In the genomic region with DNA sequence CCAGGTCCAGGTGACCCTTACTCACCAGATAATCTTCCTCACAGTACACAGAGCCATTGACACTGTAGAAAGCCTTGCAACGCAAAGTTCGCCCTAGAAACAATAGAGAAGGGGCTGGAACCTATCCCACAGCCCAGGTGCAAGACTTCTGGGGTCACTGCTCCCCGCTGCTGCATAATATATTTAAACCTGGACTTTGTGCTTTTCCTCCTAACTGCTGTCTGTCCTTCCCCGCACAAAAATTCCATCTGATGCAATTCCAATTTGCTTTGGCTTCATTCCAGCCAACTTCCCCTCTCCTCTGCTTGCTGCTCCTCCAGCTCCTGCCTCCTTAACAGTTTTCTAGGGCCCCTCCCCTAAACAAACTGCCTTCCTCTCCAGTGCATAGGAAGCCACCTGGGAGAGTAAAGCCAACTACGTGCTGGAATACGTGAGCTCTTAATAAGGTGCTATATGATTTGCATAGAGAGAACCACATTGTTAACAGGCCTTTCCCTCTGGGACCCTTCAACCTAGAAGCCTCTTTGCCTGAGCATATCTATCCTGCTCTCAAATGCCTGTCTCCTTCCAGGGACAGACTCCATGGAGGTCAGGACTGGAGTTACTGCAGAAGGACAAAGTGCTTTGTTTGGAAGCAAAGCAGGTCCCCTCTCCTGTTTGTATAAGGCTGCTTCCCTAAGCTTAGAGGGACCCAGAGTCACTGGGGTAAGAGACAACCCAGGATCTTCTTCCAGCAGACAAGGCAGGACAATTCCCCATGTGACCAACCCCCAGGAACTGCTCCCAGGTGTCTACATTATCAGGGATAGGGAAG, we compare ENCODE assay signal across 6 cellular contexts. TPM values are rescaled to one million over a fixed set of nuclear protein-coding genes. Genes with fewer than 3 reads are reported as not detected.
DNase-seq lines count a peak whose midpoint lies in the region; ATAC-seq and TF ChIP-seq lines count a peak whose summit lies in the region.

No MANE protein-coding gene starts in this region.

- no peaks in the 10 kb centered on the region for H3K9me3 Mint-ChIP-seq in brain

- H3K9me3 ChIP-seq in HUES48 (ENCODE audit: control insufficient read depth, insufficient read depth, low read length): no peaks in the 10 kb centered on the region
- H3K9me3 ChIP-seq in neuron (ENCODE audit: low read length): no peaks in the 10 kb centered on the region

- H3K27me3 ChIP-seq in HUES48 (ENCODE audit: control insufficient read depth, insufficient read depth, low read length) (peaks cover 8% of the 10 kb centered on the region; the same call in 1 of the 2 replicates), neuron (ENCODE audit: insufficient read depth, low read length) (no peaks in the 10 kb centered on the region)

- H3K27me3 Mint-ChIP-seq in brain: peaks cover 17% of the 10 kb centered on the region

- H3K9ac ChIP-seq in HUES48 (ENCODE audit: low read depth, low read length): peak overlapping the region; percentile 27

- peak overlapping the region; percentile 92 for H3K27ac ChIP-seq in HUES48 (ENCODE audit: low read depth, low read length)

- H3K4me1 ChIP-seq in HUES48 (ENCODE audit: control insufficient read depth, insufficient read depth, low read length) (peaks cover 40% of the 10 kb centered on the region), neuron (ENCODE audit: insufficient read depth, low read length) (peaks cover 47% of the 10 kb centered on the region)

- H3K4me3 ChIP-seq in HUES48 (ENCODE audit: low read depth, low read length) (peak overlapping the region; percentile 2; the same call in 1 of the 2 replicates), neuron (ENCODE audit: low read length) (peak overlapping the region; percentile 14)

- H3K36me3 ChIP-seq in HUES48 (ENCODE audit: control insufficient read depth, insufficient read depth, low read length) (peaks cover 61% of the 10 kb centered on the region), neuron (ENCODE audit: insufficient read depth, low read length) (peaks cover 70% of the 10 kb centered on the region)

- peak overlapping the region in 4 of 5 experiments; percentile 12 to 83 (median 76) for H3K4me3 Mint-ChIP-seq in brain

- peaks cover 60% of the 10 kb centered on the region for H3K4me1 Mint-ChIP-seq in brain

- ATAC-seq in GM19452 (IDR thresholded peaks at IDR 0.05; ENCODE audit: unreplicated experiment): no peak

- no peak for TF ChIP-seq CTCF in brain (conservative IDR thresholded peaks at IDR 0.05)

- no peak overlapping the region for H2AFZ ChIP-seq in neuron (ENCODE audit: low read depth, low read length)

- H3K27ac Mint-ChIP-seq in brain: peak overlapping the region; percentile 52 to 97 (median 94)

- H3K36me3 Mint-ChIP-seq in brain: peaks cover 11% of the 10 kb centered on the region

- DNase-seq in NCI-H2081 (lab: John Stamatoyannopoulos, UW): no peak
- DNase-seq in stimulated activated CD4-positive, alpha-beta T cell treated with anti-CD3 and anti-CD28 coated beads, Interleukin-4, amount 100 ng/mL, for 24 hours: no peak

RNA-seq across cellular contexts. Expression of a gene that starts 5.5 kb away (rescaled TPM):
- polyA plus RNA-seq in brain (ENCODE audit: insufficient read depth, low read depth, low replicate concordance): 0.75 TPM

RNA-seq across cellular contexts. Expression of a gene that starts 19.9 kb away (rescaled TPM):
- 37.9 TPM for polyA plus RNA-seq in brain (ENCODE audit: insufficient read depth, low read depth, low replicate concordance)

RNA-seq across cellular contexts. Expression of a gene that starts 33.1 kb away (rescaled TPM):
- 37.3 TPM for polyA plus RNA-seq in brain (ENCODE audit: insufficient read depth, low read depth, low replicate concordance)

RNA-seq across cellular contexts. Expression of a gene that starts 47.7 kb away (rescaled TPM):
- polyA plus RNA-seq in brain (ENCODE audit: insufficient read depth, low read depth, low replicate concordance): 64.5 TPM

RNA-seq across cellular contexts. Expression of a gene that starts 57.9 kb away (rescaled TPM):
- 234 TPM for polyA plus RNA-seq in brain (ENCODE audit: insufficient read depth, low read depth, low replicate concordance)
